Comparison of ENCODE assay signal across 1 cellular context in genomic region chr11:68498313-68498712, GRCh38.
TF ChIP-seq lines count a peak whose summit lies in the region.

No MANE protein-coding gene starts in this region.

TF ChIP-seq in HepG2, 621 proteins besides CTCF, POLR2A, EP300 and RAD21 (continued from another document):
- TF ChIP-seq, protein P1, sequence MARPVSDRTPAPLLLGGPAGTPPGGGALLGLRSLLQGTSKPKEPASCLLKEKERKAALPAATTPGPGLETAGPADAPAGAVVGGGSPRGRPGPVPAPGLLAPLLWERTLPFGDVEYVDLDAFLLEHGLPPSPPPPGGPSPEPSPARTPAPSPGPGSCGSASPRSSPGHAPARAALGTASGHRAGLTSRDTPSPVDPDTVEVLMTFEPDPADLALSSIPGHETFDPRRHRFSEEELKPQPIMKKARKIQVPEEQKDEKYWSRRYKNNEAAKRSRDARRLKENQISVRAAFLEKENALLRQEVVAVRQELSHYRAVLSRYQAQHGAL (CRISPR knock-in tag; IDR thresholded peaks at IDR 0.05; ENCODE audit: not compliant biosample characterization) = no peak
- TF ChIP-seq ZNF382 (CRISPR knock-in tag; IDR thresholded peaks at IDR 0.05; ENCODE audit: borderline replicate concordance) (no peak), IRF2 (CRISPR knock-in tag; IDR thresholded peaks at IDR 0.05) (no peak), RXRB (CRISPR knock-in tag; IDR thresholded peaks at IDR 0.05; ENCODE audit: borderline replicate concordance) (no peak)
